In the genomic region with DNA sequence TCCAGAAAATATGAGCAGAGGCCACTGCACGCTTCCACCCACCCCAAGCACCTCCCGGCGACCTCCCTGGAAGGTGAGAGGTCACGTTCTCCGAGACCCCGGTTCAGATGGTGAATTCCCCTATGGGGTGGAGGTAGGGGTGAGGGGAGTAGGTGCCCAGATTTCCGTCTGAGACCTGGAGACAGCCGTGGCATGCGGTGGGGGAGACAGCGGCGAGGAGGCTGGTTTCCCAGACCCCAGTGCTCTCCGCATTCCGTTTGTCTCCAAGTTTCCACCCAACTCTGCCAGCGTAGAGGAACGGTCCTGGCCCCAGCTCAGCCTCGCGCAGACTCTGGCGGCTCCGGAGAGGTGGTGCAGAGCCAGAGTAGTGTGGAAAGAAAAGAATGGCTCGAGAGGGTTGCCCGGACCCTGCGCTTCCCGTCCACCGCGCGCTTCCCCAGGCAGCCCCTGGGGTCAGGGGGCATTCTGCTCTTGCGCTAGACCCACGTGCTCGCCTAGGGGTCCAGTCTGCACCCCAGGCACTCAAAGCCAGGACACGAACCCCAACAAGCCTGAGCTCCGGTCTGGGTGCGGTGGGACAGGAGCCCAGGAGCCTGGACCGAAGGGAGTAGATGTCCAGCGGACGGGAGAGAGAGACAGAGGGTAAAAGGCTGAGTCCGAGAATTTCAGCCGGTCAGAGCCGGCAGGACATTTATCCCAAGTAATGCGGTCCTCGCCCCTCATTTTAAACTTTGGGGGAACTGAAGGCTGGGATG, we compare ENCODE assay signal across 9 cellular contexts. TPM values are rescaled to one million over a fixed set of nuclear protein-coding genes. Genes with fewer than 3 reads are reported as not detected.
DNase-seq lines count a peak whose midpoint lies in the region; ATAC-seq, FAIRE-seq and TF ChIP-seq lines count a peak whose summit lies in the region.
"Had no signal": no experiment of that assay in that cellular context is flagged by ENCODE, and none has a peak within 500 bp of the region (broad histone marks: within the 10 kb centered on the region; RNA-seq: fewer than 3 reads in every experiment).

No MANE protein-coding gene starts in this region.

- peaks cover 0 to 97% (median 29%) of the 10 kb centered on the region in 7 donors for H3K27me3 ChIP-seq in spleen (replicated peaks in 1 of 7)

- H3K4me1 Mint-ChIP-seq in central memory CD8-positive, alpha-beta T cell: peaks cover 13% of the 10 kb centered on the region

- no peaks in the 10 kb centered on the region for H3K9me3 Mint-ChIP-seq in central memory CD8-positive, alpha-beta T cell

- no peak overlapping the region for H3K27ac Mint-ChIP-seq in central memory CD8-positive, alpha-beta T cell (ENCODE audit: low read depth)

- H3K4me3 ChIP-seq in NB4 (ENCODE audit: low read depth, low read length) (peak overlapping the region; percentile 48), kidney (ENCODE audit: low read length in 2 of 2) (peak overlapping the region; percentile 51 to 89), spleen (peak overlapping the region; percentile 35 to 75 (median 49))

- H3K4me3 Mint-ChIP-seq in central memory CD8-positive, alpha-beta T cell: peak overlapping the region; percentile 75

- TF ChIP-seq CTCF in NB4 (IDR thresholded peaks at IDR 0.05; ENCODE audit: low read depth, low read length) (no peak), kidney (IDR thresholded peaks at IDR 0.05; ENCODE audit: borderline replicate concordance, extremely low read depth, insufficient read depth) (no peak), spleen (IDR thresholded peaks at IDR 0.05 in 8 of 11, conservative IDR thresholded peaks at IDR 0.05 in 3 of 11) (peak in 3 of 11 experiments; percentile 1 to 7 (median 3))

- H3K4me1 ChIP-seq in kidney (ENCODE audit: control insufficient read depth in 1 of 2, insufficient read depth in 1 of 2, low read depth in 1 of 2, low read length in 2 of 2) (peaks cover 8 to 17% of the 10 kb centered on the region in 2 donors), spleen (peaks cover 21 to 79% (median 62%) of the 10 kb centered on the region in 6 donors)

- no peak for FAIRE-seq in kidney (lab: Jason Lieb, UNC)

- H3K27ac ChIP-seq in kidney (ENCODE audit: low read depth in 2 of 2, low read length in 2 of 2): peak overlapping the region; percentile 71 to 84
- peak overlapping the region in 7 of 8 donors; percentile 69 to 90 (median 83) for H3K27ac ChIP-seq in spleen
- H3K27ac ChIP-seq: KMS-11 had no signal

- peaks cover 2% of the 10 kb centered on the region for H3K36me3 Mint-ChIP-seq in central memory CD8-positive, alpha-beta T cell (ENCODE audit: insufficient read depth)

- intact Hi-C loops in kidney (cut with DNase I): no loop called here
- intact Hi-C loops in spleen (cut with DNase I; ENCODE audit: low total_unique reads): loop anchor here (2.0 kb wide), 1 partner anchor 242 kb away; no protein-coding TSS in a partner anchor

- ATAC-seq in central memory CD8-positive, alpha-beta T cell (replicated peaks; ENCODE audit: extremely low read depth, poor library complexity, severe bottlenecking): no peak
- no peak for ATAC-seq in HG03354 (IDR thresholded peaks at IDR 0.05; ENCODE audit: poor library complexity, severe bottlenecking, unreplicated experiment)

- H3K36me3 ChIP-seq in kidney (ENCODE audit: control insufficient read depth in 1 of 2, insufficient read depth in 2 of 2, low read length in 2 of 2) (no peaks in the 10 kb centered on the region), spleen (peaks cover 0 to 16% (median 0%) of the 10 kb centered on the region in 6 donors)

- TF ChIP-seq POLR2A in NB4 (IDR thresholded peaks at IDR 0.05; ENCODE audit: extremely low read depth, insufficient read length) (no peak), spleen (IDR thresholded peaks at IDR 0.05) (no peak)

- H3K9ac ChIP-seq in kidney (ENCODE audit: low read length in 2 of 2): peak overlapping the region; percentile 67 to 86
- H3K9ac ChIP-seq: KMS-11 had no signal

- H3K9me3 ChIP-seq in kidney (ENCODE audit: control insufficient read depth in 1 of 2, low read length in 2 of 2) (no peaks in the 10 kb centered on the region), spleen (no peaks in the 10 kb centered on the region)

- 3 to 8% (median 5%) methylated on average over 26 to 40 of the region's 40 CpGs for WGBS in spleen, 5 donors

- peak; percentile 26 for DNase-seq in D341Med (ENCODE audit: low spot score)
- DNase-seq in NB4 (ENCODE audit: low read depth): no peak
- no peak for DNase-seq in central memory CD8-positive, alpha-beta T cell (ENCODE audit: low spot score in 2 of 2)
- peak; percentile 84 for DNase-seq in kidney
- peak; percentile 44 for DNase-seq in spleen
- no peak for DNase-seq in NCI-H1694 (lab: John Stamatoyannopoulos, UW)
- no peak for DNase-seq in NCI-H146 (lab: John Stamatoyannopoulos, UW)

- H3K27me3 Mint-ChIP-seq in central memory CD8-positive, alpha-beta T cell: peaks cover 77% of the 10 kb centered on the region

RNA-seq across cellular contexts. Expression of a gene that starts 3.9 kb away (rescaled TPM):
- total RNA-seq in kidney (73.6 TPM), spleen (10 to 100 TPM; 30.0 to 40.0 (median 33.3) TPM)
- polyA plus RNA-seq in kidney (ENCODE audit: insufficient read depth, low read depth, low replicate concordance) (37.0 TPM), spleen (10 to 100 TPM in 2 of 3 donors, 1 to 10 TPM in 1; 9.5 to 23.8 (median 22.1) TPM)

Comparison
In these comparisons a context has a peak if more than half of its experiments do, and no peak if none do; other contexts are left out.
1. DNase-seq: peak in D341Med (single experiment), kidney (single experiment) and spleen (single experiment); none in NB4 (single experiment), central memory CD8-positive, alpha-beta T cell (0 of 2), NCI-H1694 (single experiment) and NCI-H146 (single experiment).
2. Peak in every context shown above with its lines, with median percentiles within 50 percentile points of each other: H3K4me3 ChIP-seq.